Comparison of ENCODE assay signal across 9 cellular contexts in genomic region chr19:11446652-11447301, GRCh38. TPM values are rescaled to one million over a fixed set of nuclear protein-coding genes. Genes with fewer than 3 reads are reported as not detected.
DNase-seq lines count a peak whose midpoint lies in the region; ATAC-seq and TF ChIP-seq lines count a peak whose summit lies in the region.
"Had no signal": no experiment of that assay in that cellular context is flagged by ENCODE, and none has a peak within 500 bp of the region (broad histone marks: within the 10 kb centered on the region; RNA-seq: fewer than 3 reads in every experiment).

No MANE protein-coding gene starts in this region.

- no peaks in the 10 kb centered on the region for H3K9me3 ChIP-seq in DND-41 (ENCODE audit: insufficient read depth, low read length, severe bottlenecking)

- no peak overlapping the region for H3K4me2 ChIP-seq in DND-41 (ENCODE audit: insufficient read depth, low read length)

- H3K36me3 ChIP-seq in DND-41 (ENCODE audit: insufficient read depth, low read length): peaks cover 75% of the 10 kb centered on the region

- no peak overlapping the region for H3K27ac ChIP-seq in DND-41 (ENCODE audit: low read length)

- no peaks in the 10 kb centered on the region for H3K27me3 ChIP-seq in DND-41 (ENCODE audit: insufficient read depth, low read length, poor library complexity)

- ATAC-seq in DND-41 (ENCODE audit: insufficient read depth, low read depth) (peak; percentile 56; the same call in 1 of the 3 replicates), omental fat pad (ENCODE audit: low FRiP score) (peak; percentile 31), HG03280 (IDR thresholded peaks at IDR 0.05; ENCODE audit: unreplicated experiment) (no peak), GM19455 (IDR thresholded peaks at IDR 0.05; ENCODE audit: unreplicated experiment) (no peak)

- TF ChIP-seq CTCF in DND-41 (IDR thresholded peaks at IDR 0.05; ENCODE audit: borderline replicate concordance, extremely low read depth, low read length, poor library complexity, severe bottlenecking) (peak; percentile 72), LNCAP (IDR thresholded peaks at IDR 0.05) (peak; percentile 90), foreskin fibroblast (IDR thresholded peaks at IDR 0.05; ENCODE audit: low read depth, low read length) (peak; percentile 80), omental fat pad (IDR thresholded peaks at IDR 0.05) (peak in 2 of 3 donors; percentile 15 to 45)

- H3K79me2 ChIP-seq in DND-41 (ENCODE audit: insufficient read depth, low read length): peaks cover 8% of the 10 kb centered on the region

- H3K9ac ChIP-seq in DND-41 (ENCODE audit: low read depth, low read length): no peak overlapping the region

- H4K20me1 ChIP-seq in DND-41 (ENCODE audit: insufficient read depth, low read length): peaks cover 21% of the 10 kb centered on the region

- H2AFZ ChIP-seq in DND-41 (ENCODE audit: low read depth, low read length): no peak overlapping the region

- H3K4me3 ChIP-seq in DND-41 (ENCODE audit: low read depth in 1 of 2, low read length in 2 of 2) (no peak overlapping the region), foreskin fibroblast (ENCODE audit: low read depth in 1 of 2, low read length in 2 of 2) (no peak overlapping the region)
- H3K4me3 ChIP-seq: skin epidermis had no signal

- DNase-seq in DND-41 (peak; percentile 40), foreskin fibroblast (peak in 1 of 2 donors; percentile 56), omental fat pad (ENCODE audit: low spot score) (no peak), SHP77 treated with DMSO at 0.1 percent for 48 hours (lab: John Stamatoyannopoulos, UW) (no peak)
- DNase-seq in activated T-cell treated with anti-CD3 and anti-CD28 coated beads, Interleukin-2, amount 50 U/mL, for 48 hours: peak; percentile 64 to 65

- H3K4me1 ChIP-seq in DND-41 (ENCODE audit: insufficient read depth, low read length): no peaks in the 10 kb centered on the region

RNA-seq across cellular contexts. Expression of gene PRKCSH, which starts 11.3 kb away (rescaled TPM):
- total RNA-seq in omental fat pad: 100 to 1,000 TPM in 1 of 4 donors, 10 to 100 TPM in 3; 65.6 to 101 (median 87.6) TPM

RNA-seq across cellular contexts. Expression of gene ODAD3, which starts 11.9 kb away (rescaled TPM):
- under 1 TPM in 1 of 4 donors, not detected in 3; 0.46 TPM for total RNA-seq in omental fat pad

RNA-seq across cellular contexts. Expression of gene RGL3, which starts 27.7 kb away (rescaled TPM):
- total RNA-seq in omental fat pad: 10 to 100 TPM in 1 of 4 donors, 1 to 10 TPM in 3; 5.9 to 22.9 (median 7.3) TPM

RNA-seq across cellular contexts. Expression of gene ELAVL3, which starts 34.1 kb away (rescaled TPM):
- not detected for total RNA-seq in omental fat pad

RNA-seq across cellular contexts. Expression of gene ZNF653, which starts 58.9 kb away (rescaled TPM):
- total RNA-seq in omental fat pad: 1 to 10 TPM; 3.3 to 8.4 (median 5.3) TPM

Comparison
In these comparisons a context has a peak if more than half of its experiments do, and no peak if none do; other contexts are left out.
1. ATAC-seq: peak in DND-41 (single experiment) and omental fat pad (single experiment); none in HG03280 (single experiment) and GM19455 (single experiment).
2. DNase-seq: peak in DND-41 (single experiment) and activated T-cell treated with anti-CD3 and anti-CD28 coated beads, Interleukin-2, amount 50 U/mL, for 48 hours (2 of 2); none in omental fat pad (single experiment) and SHP77 treated with DMSO at 0.1 percent for 48 hours (single experiment).
3. CTCF ChIP-seq: peak in every context shown above with its lines; median percentile 90 in LNCAP; 80 in foreskin fibroblast; 72 in DND-41; 30 in omental fat pad.